7 cellular contexts compared by ENCODE assay signal in genomic region chr1:207546677-207547357, GRCh38. TPM values are rescaled to one million over a fixed set of nuclear protein-coding genes. Genes with fewer than 3 reads are reported as not detected.
"Had no signal": no experiment of that assay in that cellular context is flagged by ENCODE, and none has a peak within 500 bp of the region (broad histone marks: within the 10 kb centered on the region; RNA-seq: fewer than 3 reads in every experiment).

No MANE protein-coding gene starts in this region.

RNA-seq across cellular contexts. Expression of gene CR1, which starts 50.9 kb away (rescaled TPM):
- total RNA-seq: epithelial cell of proximal tubule, fibroblast of lung, foreskin keratinocyte, myocyte, pulmonary artery endothelial cell, smooth muscle cell had no signal
- polyA plus RNA-seq: fibroblast of lung, foreskin keratinocyte, neural cell had no signal
